ENCODE assay signal across 15 cellular contexts in genomic region chr3:172324591-172325203, GRCh38.
A peak's percentile ranks its signal among the peaks of the same experiment; 100 is the strongest.
DNase-seq lines count a peak whose midpoint lies in the region; ATAC-seq and TF ChIP-seq lines count a peak whose summit lies in the region.
"Had no signal": no experiment of that assay in that cellular context is flagged by ENCODE, and none has a peak within 500 bp of the region (broad histone marks: within the 10 kb centered on the region; RNA-seq: fewer than 3 reads in every experiment).

No MANE protein-coding gene starts in this region.

- H3K4me3 ChIP-seq in body of pancreas (no peak overlapping the region), left lung (no peak overlapping the region)
- H3K4me3 ChIP-seq: vagina had no signal

- H3K4me1 ChIP-seq in body of pancreas (peaks cover 6% of the 10 kb centered on the region), left lung (peaks cover 0 to 25% of the 10 kb centered on the region in 2 donors)

- ATAC-seq in body of pancreas: no peak
- ATAC-seq in left lung: peak; percentile 8
- ATAC-seq: stimulated activated memory B cell treated with anti-CD40 and anti-IgM and Interleukin-4, amounts not matched to agents 10 μg/mL and 1 μg/mL and 100 μg/mL, for 72 hours had no signal

- intact Hi-C loops in Calu3 (cut with micrococcal nuclease; ENCODE audit: unreplicated experiment): no loop called here
- intact Hi-C loops in body of pancreas (cut with DNase I): no loop called here
- intact Hi-C loops in left lung (cut with DNase I): no loop called here

- TF ChIP-seq CTCF in Calu3 (IDR thresholded peaks at IDR 0.05; ENCODE audit: unreplicated experiment) (no peak), body of pancreas (IDR thresholded peaks at IDR 0.05) (no peak), left lung (IDR thresholded peaks at IDR 0.05) (no peak), osteocyte (IDR thresholded peaks at IDR 0.05) (no peak), glutamatergic neuron (IDR thresholded peaks at IDR 0.05; ENCODE audit: partially characterized antibody, unreplicated experiment) (no peak)

- H3K4me3 Mint-ChIP-seq in Calu3 (ENCODE audit: low read depth, unreplicated experiment) (no peak overlapping the region), osteocyte (ENCODE audit: unreplicated experiment) (no peak overlapping the region), glutamatergic neuron (ENCODE audit: unreplicated experiment) (no peak overlapping the region)
- H3K4me3 Mint-ChIP-seq: stimulated activated memory B cell treated with anti-CD40 and anti-IgM and Interleukin-4, amounts not matched to agents 10 μg/mL and 1 μg/mL and 100 μg/mL, for 72 hours had no signal

- H3K9me3 ChIP-seq in body of pancreas (no peaks in the 10 kb centered on the region), left lung (no peaks in the 10 kb centered on the region)
- H3K9me3 ChIP-seq: SK-N-SH, vagina had no signal

- H3K36me3 ChIP-seq in body of pancreas (replicated peaks in 1 of 2; ENCODE audit: insufficient read depth in 1 of 2, low read depth in 2 of 2) (peaks cover 0 to 7% of the 10 kb centered on the region in 2 donors), left lung (peaks cover 0 to 96% of the 10 kb centered on the region in 2 donors)

- no peaks in the 10 kb centered on the region for H3K27me3 ChIP-seq in body of pancreas
- H3K27me3 ChIP-seq in left lung: no peaks in the 10 kb centered on the region
- H3K27me3 ChIP-seq: vagina had no signal

- DNase-seq in Calu3: no peak
- DNase-seq in body of pancreas: peak in 1 of 4 donors; percentile 20
- peak in 1 of 2 donors; percentile 43 for DNase-seq in left lung
- no peak for DNase-seq in osteocyte (ENCODE audit: extremely low spot score, unreplicated experiment)
- DNase-seq in glutamatergic neuron: no peak
- no peak for DNase-seq in activated CD4-positive, alpha-beta T cell treated with anti-CD3 and anti-CD28 coated beads for 4 hours
- no peak for DNase-seq in foreskin melanocyte
- DNase-seq in SK-N-DZ (ENCODE audit: low spot score): no peak
- DNase-seq: activated gamma-delta T cell, NCI-H1694, NCI-H510A, SK-N-SH, small intestine had no signal

- no peaks in the 10 kb centered on the region for H3K27me3 Mint-ChIP-seq in Calu3 (ENCODE audit: unreplicated experiment)
- H3K27me3 Mint-ChIP-seq in osteocyte (ENCODE audit: unreplicated experiment): no peaks in the 10 kb centered on the region
- H3K27me3 Mint-ChIP-seq in glutamatergic neuron (ENCODE audit: unreplicated experiment): no peaks in the 10 kb centered on the region
- H3K27me3 Mint-ChIP-seq: stimulated activated memory B cell treated with anti-CD40 and anti-IgM and Interleukin-4, amounts not matched to agents 10 μg/mL and 1 μg/mL and 100 μg/mL, for 72 hours had no signal

- H3K27ac Mint-ChIP-seq in Calu3 (ENCODE audit: unreplicated experiment) (peak overlapping the region; percentile 87), osteocyte (ENCODE audit: unreplicated experiment) (peak overlapping the region; percentile 61), glutamatergic neuron (ENCODE audit: unreplicated experiment) (no peak overlapping the region)
- H3K27ac Mint-ChIP-seq: stimulated activated memory B cell treated with anti-CD40 and anti-IgM and Interleukin-4, amounts not matched to agents 10 μg/mL and 1 μg/mL and 100 μg/mL, for 72 hours had no signal

- no TSS peak for BruUV-seq in Calu3 (replicated peaks; lab: Mats Ljungman, UMichigan)

- H3K4me1 Mint-ChIP-seq in Calu3 (ENCODE audit: low read depth, unreplicated experiment): peaks cover 26% of the 10 kb centered on the region
- peaks cover 19% of the 10 kb centered on the region for H3K4me1 Mint-ChIP-seq in osteocyte (ENCODE audit: unreplicated experiment)
- H3K4me1 Mint-ChIP-seq in glutamatergic neuron (ENCODE audit: low read depth, unreplicated experiment): no peaks in the 10 kb centered on the region

- H3K27ac ChIP-seq in body of pancreas (peak overlapping the region in 3 of 4 donors; percentile 38 to 66 (median 42)), left lung (peak overlapping the region in 1 of 2 donors; percentile 5)
- H3K27ac ChIP-seq: vagina had no signal

- H3K36me3 Mint-ChIP-seq in Calu3 (ENCODE audit: insufficient read depth, unreplicated experiment): peaks cover 97% of the 10 kb centered on the region
- H3K36me3 Mint-ChIP-seq in osteocyte (ENCODE audit: unreplicated experiment): peaks cover 67% of the 10 kb centered on the region
- H3K36me3 Mint-ChIP-seq in glutamatergic neuron (ENCODE audit: unreplicated experiment): no peaks in the 10 kb centered on the region

- 87 to 93% methylated on average over 5 to 7 of the region's 7 CpGs for WGBS in body of pancreas, 2 donors

- H3K9me3 Mint-ChIP-seq in Calu3 (ENCODE audit: low read depth, unreplicated experiment) (no peaks in the 10 kb centered on the region), osteocyte (ENCODE audit: unreplicated experiment) (no peaks in the 10 kb centered on the region), glutamatergic neuron (ENCODE audit: unreplicated experiment) (peaks cover 1% of the 10 kb centered on the region)
- H3K9me3 Mint-ChIP-seq: stimulated activated memory B cell treated with anti-CD40 and anti-IgM and Interleukin-4, amounts not matched to agents 10 μg/mL and 1 μg/mL and 100 μg/mL, for 72 hours had no signal

- TF ChIP-seq POLR2A in body of pancreas (IDR thresholded peaks at IDR 0.05): no peak

- CTCF ChIA-PET in Calu3 (lab: Charles Lee): no interaction called here
